8 cellular contexts compared by ENCODE assay signal in the genomic region with DNA sequence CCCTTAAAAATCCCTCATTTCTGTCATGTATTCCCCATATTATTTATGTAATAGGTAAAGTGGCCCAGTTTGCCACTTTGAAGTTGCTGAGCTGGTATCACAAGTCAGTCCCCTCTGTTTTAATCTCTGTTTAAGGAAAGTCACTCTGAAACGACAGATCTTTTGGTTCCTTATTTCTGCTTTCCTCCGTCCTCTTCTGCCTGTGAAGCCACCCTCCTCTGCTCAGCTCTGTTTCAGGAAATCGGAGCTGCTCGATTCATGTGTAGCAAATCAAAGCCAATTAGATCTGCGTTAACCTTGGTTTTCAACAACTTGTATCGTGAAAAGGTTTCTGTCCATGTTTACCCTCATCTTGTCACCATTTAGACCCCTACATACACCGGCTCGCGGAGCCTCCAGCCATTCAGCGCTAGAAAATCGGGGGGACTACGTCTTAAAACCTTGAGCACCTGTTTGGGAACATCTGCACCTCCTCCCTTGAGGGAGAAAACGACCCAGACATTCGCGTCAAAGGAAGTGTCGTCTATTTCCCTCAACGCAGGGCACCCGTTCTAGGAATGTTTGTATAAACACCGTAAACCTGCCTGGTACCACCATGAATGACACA. TPM values are rescaled to one million over a fixed set of nuclear protein-coding genes. Genes with fewer than 3 reads are reported as not detected.
DNase-seq lines count a peak whose midpoint lies in the region; ATAC-seq and TF ChIP-seq lines count a peak whose summit lies in the region.

No MANE protein-coding gene starts in this region.

- CTCF ChIA-PET in activated CD4-positive, alpha-beta memory T cell treated with anti-CD3 and anti-CD28 coated beads for 36 hours (lab: Charles Lee) = interaction anchor here (0.7 to 3.6 kb wide), 2 partner anchors 26 to 299 kb away, joined by 3 to 21 read pairs; no protein-coding TSS in a partner anchor

- H3K9me3 ChIP-seq in MG63 (no peaks in the 10 kb centered on the region), heart right ventricle (no peaks in the 10 kb centered on the region)

- H3K4me1 ChIP-seq in heart right ventricle = peaks cover 4 to 25% (median 12%) of the 10 kb centered on the region in 9 donors

- ATAC-seq in GM18498 (IDR thresholded peaks at IDR 0.05; ENCODE audit: unreplicated experiment) = peak; percentile 28
- peak in 7 of 8 donors; percentile 1 to 27 (median 11) for ATAC-seq in heart right ventricle

- peak overlapping the region; percentile 95 for H3K4me3 Mint-ChIP-seq in activated CD4-positive, alpha-beta memory T cell treated with anti-CD3 and anti-CD28 coated beads for 36 hours

- H3K36me3 Mint-ChIP-seq in activated CD4-positive, alpha-beta memory T cell treated with anti-CD3 and anti-CD28 coated beads for 36 hours = peaks cover 5% of the 10 kb centered on the region

- no peak for TF ChIP-seq CTCF in heart right ventricle (IDR thresholded peaks at IDR 0.05)

- DNase-seq in H7 (peak; percentile 13), MG63 (no peak), heart right ventricle (no peak), renal cortical epithelial cell (ENCODE audit: low read depth) (peak; percentile 33), HT-29 (ENCODE audit: low spot score) (no peak)
- no peak for DNase-seq in activated CD4-positive, alpha-beta memory T cell treated with anti-CD3 and anti-CD28 coated beads for 36 hours
- DNase-seq in stimulated activated naive CD4-positive, alpha-beta T cell treated with Interleukin-2 at 50 U/mL for 16 hours (lab: John Stamatoyannopoulos, UW) = no peak

- H3K27ac ChIP-seq in heart right ventricle = peak overlapping the region in 9 of 10 donors; percentile 5 to 90 (median 85)

- H3K9me3 Mint-ChIP-seq in activated CD4-positive, alpha-beta memory T cell treated with anti-CD3 and anti-CD28 coated beads for 36 hours = peaks cover 5% of the 10 kb centered on the region

- H3K27me3 Mint-ChIP-seq in activated CD4-positive, alpha-beta memory T cell treated with anti-CD3 and anti-CD28 coated beads for 36 hours = no peaks in the 10 kb centered on the region

- peaks cover 35% of the 10 kb centered on the region for H3K4me1 Mint-ChIP-seq in activated CD4-positive, alpha-beta memory T cell treated with anti-CD3 and anti-CD28 coated beads for 36 hours (ENCODE audit: low read depth)

- POLR2A ChIA-PET in activated CD4-positive, alpha-beta memory T cell treated with anti-CD3 and anti-CD28 coated beads for 36 hours (lab: Charles Lee) = interaction anchor here (0.7 to 1.2 kb wide), 4 partner anchors 17 to 176 kb away, joined by 3 to 7 read pairs (median 4); no protein-coding TSS in a partner anchor

- H3K4me3 ChIP-seq in H7 (ENCODE audit: insufficient read depth, low read depth, low read length) (peak overlapping the region; percentile 93), MG63 (peak overlapping the region; percentile 72), heart right ventricle (peak overlapping the region; percentile 29 to 92 (median 81))

- WGBS in heart right ventricle, 2 donors = 1 to 2% methylated on average over 19 of the region's 19 CpGs

- H3K36me3 ChIP-seq in H7 (replicated peaks; ENCODE audit: control insufficient read depth, insufficient read depth, low read length) (no peaks in the 10 kb centered on the region; the same call in 1 of the 2 replicates), MG63 (peaks cover 1% of the 10 kb centered on the region; the same call in 1 of the 2 replicates), heart right ventricle (no peaks in the 10 kb centered on the region)

- intact Hi-C loops in activated CD4-positive, alpha-beta memory T cell treated with anti-CD3 and anti-CD28 coated beads for 36 hours (cut with micrococcal nuclease) = loop anchor here (1.0 kb wide), 5 partner anchors 43 to 358 kb away; partner anchors contain the start of genes SORL1 and SORL1-AS1
- intact Hi-C loops in heart right ventricle (cut with DNase I) = no loop called here

- H3K27me3 ChIP-seq in H7 (ENCODE audit: control insufficient read depth, insufficient read depth, low read length) = no peaks in the 10 kb centered on the region
- H3K27me3 ChIP-seq in MG63 = peaks cover 12% of the 10 kb centered on the region
- H3K27me3 ChIP-seq in heart right ventricle = peaks cover 0 to 1% (median 0%) of the 10 kb centered on the region in 7 donors

- H3K27ac Mint-ChIP-seq in activated CD4-positive, alpha-beta memory T cell treated with anti-CD3 and anti-CD28 coated beads for 36 hours = peak overlapping the region; percentile 95

RNA-seq across cellular contexts. Expression of gene SC5D, which starts 0.6 kb away (rescaled TPM):
- total RNA-seq in H7 (2014; rRNA removed; shearing (Covaris generic)) = 108 and 151 TPM in 2 replicates
- total RNA-seq in MG63 (2014; rRNA removed; shearing (Covaris generic); ENCODE audit: low replicate concordance) = 20.4 and 44.0 TPM in 2 replicates
- total RNA-seq in activated CD4-positive, alpha-beta memory T cell treated with anti-CD3 and anti-CD28 coated beads for 36 hours = 10 to 100 TPM; 23.3 to 24.7 TPM
- total RNA-seq in heart right ventricle (10 to 100 TPM; 17.0 to 30.6 (median 20.9) TPM), renal cortical epithelial cell (51.0 and 73.3 TPM in 2 replicates)
- 10 to 100 TPM; 10.7 to 18.9 TPM for polyA plus RNA-seq in heart right ventricle
- total RNA-seq in HT-29 (2014; rRNA removed; shearing (Covaris generic)) = 26.3 and 30.0 TPM in 2 replicates

Comparison
In these comparisons a context has a peak if more than half of its experiments do, and no peak if none do; other contexts are left out.
1. DNase-seq: peak in H7 (single experiment) and renal cortical epithelial cell (single experiment); none in MG63 (single experiment), activated CD4-positive, alpha-beta memory T cell treated with anti-CD3 and anti-CD28 coated beads for 36 hours (single experiment), heart right ventricle (0 of 2), stimulated activated naive CD4-positive, alpha-beta T cell treated with Interleukin-2 at 50 U/mL for 16 hours (single experiment) and HT-29 (single experiment).
2. Peak in every context shown above with its lines, with median percentiles within 50 percentile points of each other: H3K4me3 ChIP-seq.